In genomic region chr11:31397239-31397834, GRCh38 we compare ENCODE assay signal across 1 cellular context.
A peak's percentile ranks its signal among the peaks of the same experiment; 100 is the strongest.
TF ChIP-seq lines count a peak whose summit lies in the region.

No MANE protein-coding gene starts in this region.

TF ChIP-seq in HepG2, 621 proteins besides CTCF, POLR2A, EP300 and RAD21:
- TF ChIP-seq ZNF362 (CRISPR knock-in tag; IDR thresholded peaks at IDR 0.05; ENCODE audit: borderline replicate concordance), result peak; percentile 96
- peak; percentile 68 for TF ChIP-seq STAG1 (CRISPR knock-in tag; IDR thresholded peaks at IDR 0.05)
- TF ChIP-seq SMC3 (IDR thresholded peaks at IDR 0.05; ENCODE audit: low read length), result peak; percentile 30; the same call in 1 of the 2 replicates
- no peak for TF ChIP-seq ZSCAN31 (CRISPR knock-in tag; IDR thresholded peaks at IDR 0.05; ENCODE audit: low read depth)
TF ChIP-seq in HepG2: peak in this region for 3.
